21 cellular contexts compared by ENCODE assay signal in genomic region chr12:65195387-65196055, GRCh38. TPM values are rescaled to one million over a fixed set of nuclear protein-coding genes. Genes with fewer than 3 reads are reported as not detected.
DNase-seq lines count a peak whose midpoint lies in the region; ATAC-seq, FAIRE-seq and TF ChIP-seq lines count a peak whose summit lies in the region.
"Had no signal": no experiment of that assay in that cellular context is flagged by ENCODE, and none has a peak within 500 bp of the region (broad histone marks: within the 10 kb centered on the region; RNA-seq: fewer than 3 reads in every experiment).

No MANE protein-coding gene starts in this region.

- in situ Hi-C loops in GM12878 (cut with MboI): no loop called here

- no peak overlapping the region for H3K4me2 ChIP-seq in GM12878 (ENCODE audit: control insufficient read depth, insufficient read depth)
- H3K4me2 ChIP-seq: BLaER1 treated with 17β-estradiol and CSF1 and Interleukin-3, amounts not matched to agents 10 nM and 100 nM had no signal

- H3K9ac ChIP-seq in HUES48 (ENCODE audit: low read depth, low read length): no peak overlapping the region
- H3K9ac ChIP-seq in GM12878 (ENCODE audit: control insufficient read depth, insufficient read depth, low read length): no peak overlapping the region
- H3K9ac ChIP-seq: BLaER1 treated with 17β-estradiol and CSF1 and Interleukin-3, amounts not matched to agents 10 nM and 100 nM had no signal

- H3K9me3 Mint-ChIP-seq in activated T-cell treated with anti-CD3 and anti-CD28 coated beads, Interleukin-2, amount 50 U/mL, for 72 hours: peaks cover 4 to 7% of the 10 kb centered on the region in 2 donors
- peaks cover 21% of the 10 kb centered on the region for H3K9me3 Mint-ChIP-seq in activated T-cell treated with anti-CD3 and anti-CD28 coated beads, Interleukin-2, amount 50 U/mL, for 4 hours
- H3K9me3 Mint-ChIP-seq in memory B cell: peaks cover 2% of the 10 kb centered on the region

- peaks cover 63% of the 10 kb centered on the region for H3K4me1 Mint-ChIP-seq in activated T-cell treated with anti-CD3 and anti-CD28 coated beads, Interleukin-2, amount 50 U/mL, for 72 hours (ENCODE audit: low read depth)
- H3K4me1 Mint-ChIP-seq in activated T-cell treated with anti-CD3 and anti-CD28 coated beads, Interleukin-2, amount 50 U/mL, for 4 hours (ENCODE audit: low read depth): peaks cover 63% of the 10 kb centered on the region
- H3K4me1 Mint-ChIP-seq in memory B cell: peaks cover 34% of the 10 kb centered on the region

- SMC1A ChIA-PET in GM12878 (lab: Charles Lee; ENCODE audit: uncharacterized antibody, unreplicated experiment): interaction anchor here (0.9 to 5.6 kb wide), 10 partner anchors 12 to 42 kb away, joined by 3 to 56 read pairs (median 5); no protein-coding TSS in a partner anchor

- H3K79me2 ChIP-seq in GM12878 (ENCODE audit: control insufficient read depth, insufficient read depth, low read length): peaks cover 63% of the 10 kb centered on the region

- no peak overlapping the region for H3K4me3 Mint-ChIP-seq in activated T-cell treated with anti-CD3 and anti-CD28 coated beads, Interleukin-2, amount 50 U/mL, for 72 hours
- H3K4me3 Mint-ChIP-seq in activated T-cell treated with anti-CD3 and anti-CD28 coated beads, Interleukin-2, amount 50 U/mL, for 4 hours: no peak overlapping the region
- H3K4me3 Mint-ChIP-seq in memory B cell: peak overlapping the region; percentile 52
- H3K4me3 Mint-ChIP-seq: endodermal cell had no signal

- CTCF ChIA-PET in GM12878 (lab: Yijun Ruan, JAX): interaction anchor here (0.6 to 3.4 kb wide), 10 partner anchors 8 to 399 kb away, joined by 3 to 11 read pairs (median 4); no protein-coding TSS in a partner anchor

- no peaks in the 10 kb centered on the region for H4K20me1 ChIP-seq in GM12878 (ENCODE audit: control insufficient read depth, insufficient read depth)

- H3K9me3 ChIP-seq in HUES48 (ENCODE audit: control insufficient read depth, insufficient read depth, low read length): no peaks in the 10 kb centered on the region
- H3K9me3 ChIP-seq in GM12878 (replicated peaks; ENCODE audit: control insufficient read depth, insufficient read depth, low read length): peaks cover 9% of the 10 kb centered on the region; the same call in 2 of the 3 replicates
- H3K9me3 ChIP-seq in left lung: no peaks in the 10 kb centered on the region

- ATAC-seq in activated T-cell treated with anti-CD3 and anti-CD28 coated beads, Interleukin-2, amount 50 U/mL, for 72 hours (replicated peaks in 1 of 2): no peak
- ATAC-seq in activated T-cell treated with anti-CD3 and anti-CD28 coated beads, Interleukin-2, amount 50 U/mL, for 4 hours: no peak
- ATAC-seq in GM12878 (no peak), memory B cell (ENCODE audit: low read depth) (no peak), left lung (no peak), HG03442 (IDR thresholded peaks at IDR 0.05; ENCODE audit: unreplicated experiment) (no peak), HG02798 (IDR thresholded peaks at IDR 0.05; ENCODE audit: poor library complexity, unreplicated experiment) (no peak)

- 75% methylated on average over 2 of the region's 2 CpGs for WGBS in GM12878 (ENCODE audit: insufficient coverage, insufficient replicate concordance, low lambda C conversion rate, missing lambda C conversion rate)

- no peak for TF ChIP-seq POLR2A in GM12878 (IDR thresholded peaks at IDR 0.05; ENCODE audit: low read depth, low read length)

- no peak for DNase-seq in activated T-cell treated with anti-CD3 and anti-CD28 coated beads, Interleukin-2, amount 50 U/mL, for 72 hours
- DNase-seq in activated T-cell treated with anti-CD3 and anti-CD28 coated beads, Interleukin-2, amount 50 U/mL, for 4 hours: no peak
- DNase-seq in GM12878 (ENCODE audit: low read depth, low spot score): no peak
- DNase-seq in memory B cell (ENCODE audit: low spot score in 2 of 2): no peak
- DNase-seq in left lung: no peak
- DNase-seq: activated CD4-positive, alpha-beta T cell treated with anti-CD3 and anti-CD28 coated beads, Interleukin-2, amount 50 U/mL, for 4 hours; activated naive CD4-positive, alpha-beta T cell treated with anti-CD3 and anti-CD28 coated beads, Interleukin-2, amount 50 U/mL, for 16 hours; endodermal cell; IMR-90; MG63; NCI-H1436 treated with DMSO at 0.1 percent for 48 hours; NCI-H2171 treated with DMSO at 0.1 percent for 48 hours; NCI-H526 treated with DMSO at 0.1 percent for 48 hours; SHP77 treated with DMSO at 0.1 percent for 48 hours had no signal

- H3K36me3 ChIP-seq in HUES48 (ENCODE audit: control insufficient read depth, insufficient read depth, low read length) (no peaks in the 10 kb centered on the region), GM12878 (ENCODE audit: control insufficient read depth in 2 of 2, insufficient read depth in 2 of 2, low read length in 1 of 2) (peaks cover 0 to 6% of the 10 kb centered on the region in 2 experiments; a peak in 2 of 4 replicates), left lung (no peaks in the 10 kb centered on the region)

- H2AFZ ChIP-seq in GM12878 (ENCODE audit: control insufficient read depth, low read depth, low read length): no peak overlapping the region

- TF ChIP-seq CTCF in GM12878 (IDR thresholded peaks at IDR 0.05 in 2 of 3, conservative IDR thresholded peaks at IDR 0.05 in 1 of 3; ENCODE audit: control insufficient read depth in 2 of 3, extremely low read depth in 1 of 3, insufficient read depth in 1 of 3, low read depth in 3 of 3, low read length in 3 of 3) (no peak), left lung (IDR thresholded peaks at IDR 0.05) (no peak)

- H3K27me3 Mint-ChIP-seq in activated T-cell treated with anti-CD3 and anti-CD28 coated beads, Interleukin-2, amount 50 U/mL, for 72 hours (ENCODE audit: low read depth): no peaks in the 10 kb centered on the region
- H3K27me3 Mint-ChIP-seq in activated T-cell treated with anti-CD3 and anti-CD28 coated beads, Interleukin-2, amount 50 U/mL, for 4 hours (ENCODE audit: low read depth): no peaks in the 10 kb centered on the region
- H3K27me3 Mint-ChIP-seq in memory B cell: no peaks in the 10 kb centered on the region

- no TSS peak for BruUV-seq in GM12878 (replicated peaks; lab: Mats Ljungman, UMichigan)

- H3K27me3 ChIP-seq in HUES48 (ENCODE audit: control insufficient read depth, insufficient read depth, low read length) (no peaks in the 10 kb centered on the region), GM12878 (replicated peaks in 1 of 2; ENCODE audit: control insufficient read depth in 2 of 2, insufficient read depth in 2 of 2, low read length in 1 of 2) (no peaks in the 10 kb centered on the region), left lung (no peaks in the 10 kb centered on the region)
- H3K27me3 ChIP-seq: BLaER1 treated with 17β-estradiol and CSF1 and Interleukin-3, amounts not matched to agents 10 nM and 100 nM; MG63 had no signal

- intact Hi-C loops in GM12878 (cut with micrococcal nuclease; ENCODE audit: unreplicated experiment): no loop called here
- intact Hi-C loops in left lung (cut with DNase I): no loop called here

- H3K27ac ChIP-seq in HUES48 (ENCODE audit: low read depth, low read length) (peak overlapping the region; percentile 70), GM12878 (ENCODE audit: control insufficient read depth, insufficient read depth) (0 out of 2 replicates have a peak overlapping the region, but pooled peaks have one; percentile 35), left lung (no peak overlapping the region)
- H3K27ac ChIP-seq: BLaER1 treated with 17β-estradiol and CSF1 and Interleukin-3, amounts not matched to agents 10 nM and 100 nM had no signal

- TF ChIP-seq EP300 in GM12878 (IDR thresholded peaks at IDR 0.05; ENCODE audit: borderline replicate concordance in 1 of 2, control insufficient read depth in 1 of 2, low read depth in 2 of 2, low read length in 2 of 2): no peak

- TF ChIP-seq RAD21 in GM12878 (IDR thresholded peaks at IDR 0.05; ENCODE audit: insufficient read depth, low read depth, low read length): no peak

- RAD21 ChIA-PET in GM12878 (lab: Charles Lee; ENCODE audit: unreplicated experiment): interaction anchor here (0.6 to 2.1 kb wide), 8 partner anchors 9 to 26 kb away, joined by 3 to 9 read pairs (median 4); partner anchors contain the start of gene LEMD3

- H3K27ac Mint-ChIP-seq in activated T-cell treated with anti-CD3 and anti-CD28 coated beads, Interleukin-2, amount 50 U/mL, for 72 hours: peak overlapping the region; percentile 76
- peak overlapping the region; percentile 55 for H3K27ac Mint-ChIP-seq in memory B cell
- H3K27ac Mint-ChIP-seq: endodermal cell had no signal

- no peak for FAIRE-seq in GM12878 (lab: Jason Lieb, UNC)
- FAIRE-seq: GM18507, islet of Langerhans had no signal

- POLR2A ChIA-PET in GM12878 (lab: Charles Lee): interaction anchor here (0.6 to 2.3 kb wide), 6 partner anchors 10 to 600 kb away, joined by 3 to 9 read pairs (median 4); partner anchors contain the start of gene LEMD3

- H3K4me1 ChIP-seq in HUES48 (ENCODE audit: control insufficient read depth, insufficient read depth, low read length) (peaks cover 14% of the 10 kb centered on the region), GM12878 (ENCODE audit: control insufficient read depth, insufficient read depth, low read length) (peaks cover 4% of the 10 kb centered on the region), left lung (peaks cover 0 to 7% of the 10 kb centered on the region in 2 donors)

- 0 out of 2 replicates have a peak overlapping the region, but pooled peaks have one; percentile 17 for H3K4me3 ChIP-seq in HUES48 (ENCODE audit: low read depth, low read length)
- no peak overlapping the region for H3K4me3 ChIP-seq in GM12878
- H3K4me3 ChIP-seq in left lung: no peak overlapping the region
- H3K4me3 ChIP-seq: BLaER1 treated with 17β-estradiol and CSF1 and Interleukin-3, amounts not matched to agents 10 nM and 100 nM; lung; MG63 had no signal

- H3K36me3 Mint-ChIP-seq in activated T-cell treated with anti-CD3 and anti-CD28 coated beads, Interleukin-2, amount 50 U/mL, for 72 hours (ENCODE audit: insufficient read depth in 2 of 2): peaks cover 20 to 34% of the 10 kb centered on the region in 2 donors
- H3K36me3 Mint-ChIP-seq in activated T-cell treated with anti-CD3 and anti-CD28 coated beads, Interleukin-2, amount 50 U/mL, for 4 hours (ENCODE audit: insufficient read depth): peaks cover 35% of the 10 kb centered on the region
- peaks cover 24% of the 10 kb centered on the region for H3K36me3 Mint-ChIP-seq in memory B cell

RNA-seq across cellular contexts. Expression of gene LEMD3, which starts 26.1 kb away (rescaled TPM):
- total RNA-seq in activated T-cell treated with anti-CD3 and anti-CD28 coated beads, Interleukin-2, amount 50 U/mL, for 72 hours: 10 to 100 TPM; 20.2 to 27.3 TPM
- total RNA-seq in activated T-cell treated with anti-CD3 and anti-CD28 coated beads, Interleukin-2, amount 50 U/mL, for 4 hours: 10 to 100 TPM; 30.9 to 34.3 (median 32.5) TPM
- total RNA-seq in GM12878 (2013; cell fraction: nucleolus; rRNA removed): 71.8 and 93.9 TPM in 2 replicates
- total RNA-seq in GM12878 (2014; rRNA removed) (23.8 and 24.8 TPM in 2 replicates), GM12878 (2014; rRNA removed; fragmentation: Illumina TruSeq; extraction: Trizol) (19.4 and 19.6 TPM in 2 replicates), GM12878 (2021) (23.6 and 26.0 TPM in 2 replicates), left lung (10 to 100 TPM; 26.5 to 35.4 TPM)
- polyA plus RNA-seq in GM12878 (2011; ENCODE audit: low read depth): 4.1 TPM
- polyA plus RNA-seq in GM12878 (2011; rRNA removed) (21.3 and 29.5 TPM in 2 replicates), GM12878 (2014; fragmentation: Illumina TruSeq; extraction: Trizol) (17.7 and 31.1 TPM in 2 replicates), GM12878 (2014; fragmentation: Nextera tagmentation; extraction: Ambion mirVana) (1 to 10 TPM; 7.5 to 9.0 TPM), GM12878 (2014; rRNA removed) (12.0 and 17.8 TPM in 2 replicates), GM12878 (2016; fragmentation: Nextera tagmentation; extraction: Ambion mirVana) (10 to 100 TPM; 14.6 to 15.4 TPM)
- polyA plus RNA-seq in GM12878 (2011; cell fraction: cytosol; rRNA removed): 6.5 and 7.0 TPM in 2 replicates
- polyA plus RNA-seq in GM12878 (2011; cell fraction: nucleus; rRNA removed): 20.1 and 23.8 TPM in 2 replicates
- polyA plus RNA-seq in GM12878 (2012): 9.3 and 13.1 TPM in 2 replicates
- 13.5 and 14.3 TPM in 2 replicates for polyA minus RNA-seq in GM12878 (2011; rRNA and poly(A)+ RNA removed)
- 4.9 and 7.5 TPM in 2 replicates for polyA minus RNA-seq in GM12878 (2011; cell fraction: cytosol; rRNA and poly(A)+ RNA removed)
- 28.7 and 46.6 TPM in 2 replicates for polyA minus RNA-seq in GM12878 (2011; cell fraction: nucleus; rRNA and poly(A)+ RNA removed)

Comparison
In these comparisons a context has a peak if more than half of its experiments do, and no peak if none do; other contexts are left out.
1. H3K27ac ChIP-seq: peak in HUES48 (single experiment) and GM12878 (single experiment); none in left lung (0 of 2).